Comparison of ENCODE assay signal across 24 cellular contexts in genomic region chr10:113384181-113384580, GRCh38.
DNase-seq lines count a peak whose midpoint lies in the region; ATAC-seq and TF ChIP-seq lines count a peak whose summit lies in the region.
"Had no signal": no experiment of that assay in that cellular context is flagged by ENCODE, and none has a peak within 500 bp of the region (broad histone marks: within the 10 kb centered on the region; RNA-seq: fewer than 3 reads in every experiment).

No MANE protein-coding gene starts in this region.

- H3K36me3 ChIP-seq in DND-41 (ENCODE audit: insufficient read depth, low read length) (no peaks in the 10 kb centered on the region), PC-3 (ENCODE audit: low read depth, low read length) (no peaks in the 10 kb centered on the region), smooth muscle cell (ENCODE audit: low read depth) (no peaks in the 10 kb centered on the region)
- H3K36me3 ChIP-seq: HAP-1, spleen had no signal

- DNase-seq in DND-41 = no peak
- DNase-seq in PC-3 = no peak
- DNase-seq in fibroblast of the aortic adventitia (ENCODE audit: low read depth) = peak; percentile 6
- DNase-seq in smooth muscle cell (lab: John Stamatoyannopoulos, UW; ENCODE audit: unreplicated experiment) = no peak
- DNase-seq in kidney glomerular epithelial cell (lab: John Stamatoyannopoulos, UW) = no peak
- DNase-seq: activated CD4-positive, alpha-beta T cell treated with anti-CD3 and anti-CD28 coated beads, Interleukin-2, amount 50 U/mL, for 1 hour; activated CD4-positive, CD25-positive, alpha-beta regulatory T cell; activated effector memory CD4-positive, alpha-beta T cell treated with anti-CD3 and anti-CD28 coated beads, Interleukin-2, amount 50 U/mL, for 16 hours; activated T-cell treated with anti-CD3 and anti-CD28 coated beads, Interleukin-2, amount 50 U/mL, for 24 hours; anterior cingulate cortex; effector memory CD4-positive, alpha-beta T cell; Kasumi-1; naive thymus-derived CD8-positive, alpha-beta T cell; NCI-H1417 treated with DMSO at 0.1 percent for 48 hours; NCI-H2029 treated with DMSO at 0.1 percent for 48 hours; NCI-H748 treated with DMSO at 0.1 percent for 48 hours; spleen; stimulated activated CD4-positive, alpha-beta T cell treated with anti-CD3 and anti-CD28 coated beads, Interleukin-2, amount 100 ng/mL, for 24 hours; stimulated activated CD8-positive, alpha-beta memory T cell treated with anti-CD3 and anti-CD28 coated beads, Interleukin-4, amount 100 ng/mL, for 48 hours had no signal

- no peaks in the 10 kb centered on the region for H3K9me2 ChIP-seq in PC-3 (replicated peaks; ENCODE audit: low read length)

- POLR2A ChIA-PET in PC-3 (lab: Charles Lee; ENCODE audit: unreplicated experiment) = no interaction called here

- H3K4me1 ChIP-seq in DND-41 (ENCODE audit: insufficient read depth, low read length) (peaks cover 24% of the 10 kb centered on the region), PC-3 (ENCODE audit: insufficient read depth, low read length) (peaks cover 53% of the 10 kb centered on the region), smooth muscle cell (ENCODE audit: low read depth) (peaks cover 22% of the 10 kb centered on the region)
- H3K4me1 ChIP-seq: HAP-1 had no signal

- TF ChIP-seq CTCF in DND-41 (IDR thresholded peaks at IDR 0.05; ENCODE audit: borderline replicate concordance, extremely low read depth, low read length, poor library complexity, severe bottlenecking) = no peak
- TF ChIP-seq CTCF in PC-3 (conservative IDR thresholded peaks at IDR 0.05; ENCODE audit: low read depth, low read length) = no peak
- no peak for TF ChIP-seq CTCF in fibroblast of the aortic adventitia (IDR thresholded peaks at IDR 0.05; ENCODE audit: insufficient read depth, low read length)
- no peak for TF ChIP-seq CTCF in smooth muscle cell (IDR thresholded peaks at IDR 0.05; ENCODE audit: borderline replicate concordance, insufficient read depth, poor library complexity, severe bottlenecking)

- no peaks in the 10 kb centered on the region for H3F3A ChIP-seq in PC-3 (ENCODE audit: low read length, unreplicated experiment)
- peaks cover 8% of the 10 kb centered on the region for H3F3A ChIP-seq in smooth muscle cell (ENCODE audit: low read depth)

- 0 out of 2 replicates have a peak overlapping the region, but pooled peaks have one; percentile 23 for H2AFZ ChIP-seq in DND-41 (ENCODE audit: low read depth, low read length)
- no peak overlapping the region for H2AFZ ChIP-seq in PC-3 (ENCODE audit: low read length)
- no peak overlapping the region for H2AFZ ChIP-seq in smooth muscle cell (ENCODE audit: low read depth)

- H3K79me2 ChIP-seq in DND-41 (ENCODE audit: insufficient read depth, low read length) = no peaks in the 10 kb centered on the region
- no peaks in the 10 kb centered on the region for H3K79me2 ChIP-seq in PC-3 (ENCODE audit: low read length)
- H3K79me2 ChIP-seq in smooth muscle cell (ENCODE audit: low read depth) = no peaks in the 10 kb centered on the region

- WGBS in smooth muscle cell (ENCODE audit: low lambda C conversion rate) = 75% methylated on average over 4 of the region's 4 CpGs

- intact Hi-C loops in PC-3 (cut with micrococcal nuclease) = loop anchor here (10.0 kb wide), 4 partner anchors 259 to 909 kb away; partner anchors contain the start of gene TCF7L2

- H3K4me2 ChIP-seq in DND-41 (ENCODE audit: insufficient read depth, low read length) (no peak overlapping the region), PC-3 (ENCODE audit: low read length) (peak overlapping the region; percentile 81; the same call in 1 of the 2 replicates), smooth muscle cell (peak overlapping the region; percentile 70)

- H3K9ac ChIP-seq in DND-41 (ENCODE audit: low read depth, low read length) (no peak overlapping the region), PC-3 (ENCODE audit: low read length) (no peak overlapping the region), smooth muscle cell (ENCODE audit: low read depth) (no peak overlapping the region)

- H3K27ac ChIP-seq in DND-41 (ENCODE audit: low read length) = no peak overlapping the region
- peak overlapping the region; percentile 40; the same call in 1 of the 2 replicates for H3K27ac ChIP-seq in PC-3 (ENCODE audit: low read length)
- H3K27ac ChIP-seq in smooth muscle cell (ENCODE audit: low read depth) = no peak overlapping the region
- H3K27ac ChIP-seq: epithelial cell of prostate, spleen had no signal

- no peak for ATAC-seq in DND-41 (ENCODE audit: insufficient read depth, low read depth)
- ATAC-seq in PC-3 = no peak
- ATAC-seq in HG02571 (IDR thresholded peaks at IDR 0.05; ENCODE audit: unreplicated experiment) = no peak
- ATAC-seq in HG02885 (IDR thresholded peaks at IDR 0.05; ENCODE audit: poor library complexity, unreplicated experiment) = no peak
- ATAC-seq: naive thymus-derived CD8-positive, alpha-beta T cell had no signal

- H3K4me3 ChIP-seq in DND-41 (ENCODE audit: low read depth in 1 of 2, low read length in 2 of 2) = no peak overlapping the region
- no peak overlapping the region for H3K4me3 ChIP-seq in PC-3 (ENCODE audit: low read length)
- no peak overlapping the region for H3K4me3 ChIP-seq in fibroblast of the aortic adventitia (ENCODE audit: low read depth, low read length)
- no peak overlapping the region for H3K4me3 ChIP-seq in smooth muscle cell
- H3K4me3 ChIP-seq: HAP-1, lung had no signal

- H3K27me3 ChIP-seq in DND-41 (ENCODE audit: insufficient read depth, low read length, poor library complexity) (no peaks in the 10 kb centered on the region), PC-3 (ENCODE audit: low read length) (no peaks in the 10 kb centered on the region), smooth muscle cell (ENCODE audit: low read depth) (no peaks in the 10 kb centered on the region)
- H3K27me3 ChIP-seq: spleen had no signal

- H3K9me3 ChIP-seq in DND-41 (ENCODE audit: insufficient read depth, low read length, severe bottlenecking) = no peaks in the 10 kb centered on the region
- no peaks in the 10 kb centered on the region for H3K9me3 ChIP-seq in PC-3 (ENCODE audit: low read length)
- H3K9me3 ChIP-seq in smooth muscle cell (replicated peaks; ENCODE audit: low read depth) = no peaks in the 10 kb centered on the region
- H3K9me3 ChIP-seq: HAP-1, spleen had no signal

- no TSS peak for BruUV-seq in PC-3 (replicated peaks; lab: Mats Ljungman, UMichigan)

- H4K20me1 ChIP-seq in DND-41 (ENCODE audit: insufficient read depth, low read length) (no peaks in the 10 kb centered on the region), PC-3 (ENCODE audit: low read length) (no peaks in the 10 kb centered on the region), smooth muscle cell (ENCODE audit: low read depth) (no peaks in the 10 kb centered on the region)

- CTCF ChIA-PET in PC-3 (lab: Charles Lee) = no interaction called here
